In genomic region chr10:95268438-95268837, GRCh38 we compare ENCODE assay signal across 12 cellular contexts. TPM values are rescaled to one million over a fixed set of nuclear protein-coding genes. Genes with fewer than 3 reads are reported as not detected.
DNase-seq lines count a peak whose midpoint lies in the region; ATAC-seq and TF ChIP-seq lines count a peak whose summit lies in the region.
"Had no signal": no experiment of that assay in that cellular context is flagged by ENCODE, and none has a peak within 500 bp of the region (broad histone marks: within the 10 kb centered on the region; RNA-seq: fewer than 3 reads in every experiment).

No MANE protein-coding gene starts in this region.

- TF ChIP-seq CTCF in SK-N-SH (IDR thresholded peaks at IDR 0.05) (no peak), esophagus squamous epithelium (IDR thresholded peaks at IDR 0.05) (no peak), tibial artery (IDR thresholded peaks at IDR 0.05) (no peak)

- no peaks in the 10 kb centered on the region for H3K9me3 ChIP-seq in SK-N-SH
- H3K9me3 ChIP-seq in esophagus squamous epithelium = no peaks in the 10 kb centered on the region
- no peaks in the 10 kb centered on the region for H3K9me3 ChIP-seq in mucosa of rectum (ENCODE audit: control insufficient read depth in 2 of 2, low read length in 2 of 2)
- H3K9me3 ChIP-seq in tibial artery = no peaks in the 10 kb centered on the region

- H3K27ac ChIP-seq in SK-N-SH (ENCODE audit: low read depth in 2 of 2, low read length in 1 of 2) (peak overlapping the region in 1 of 2 experiments; percentile 84; a peak in 2 of 4 replicates), esophagus squamous epithelium (peak overlapping the region; percentile 73 to 92 (median 88)), mucosa of rectum (ENCODE audit: low read depth in 2 of 2, low read length in 2 of 2) (peak overlapping the region; percentile 76 to 86), tibial artery (peak overlapping the region; percentile 69 to 74)

- ATAC-seq in GM19023 (IDR thresholded peaks at IDR 0.05; ENCODE audit: unreplicated experiment) = no peak
- ATAC-seq in GM21360 (IDR thresholded peaks at IDR 0.05; ENCODE audit: unreplicated experiment) = no peak
- ATAC-seq: left colon had no signal

- peak overlapping the region; percentile 14; the same call in 1 of the 2 replicates for H3K9ac ChIP-seq in SK-N-SH
- peak overlapping the region in 1 of 2 donors; percentile 34 for H3K9ac ChIP-seq in mucosa of rectum (ENCODE audit: low read depth in 1 of 2, low read length in 2 of 2)

- H2AFZ ChIP-seq in SK-N-SH (ENCODE audit: low read depth) = no peak overlapping the region

- no peaks in the 10 kb centered on the region for H3K9me2 ChIP-seq in SK-N-SH

- H3K36me3 ChIP-seq in SK-N-SH (replicated peaks in 1 of 2; ENCODE audit: control insufficient read depth in 1 of 2, insufficient read depth in 2 of 2, low read length in 1 of 2) (peaks cover 3 to 29% of the 10 kb centered on the region in 2 experiments), esophagus squamous epithelium (peaks cover 0 to 49% (median 6%) of the 10 kb centered on the region in 3 donors), mucosa of rectum (ENCODE audit: control insufficient read depth in 2 of 2, insufficient read depth in 2 of 2, low read length in 2 of 2) (peaks cover 20 to 40% of the 10 kb centered on the region in 2 donors), tibial artery (peaks cover 0 to 31% (median 20%) of the 10 kb centered on the region in 3 donors)

- CTCF ChIA-PET in SK-N-SH (lab: Yijun Ruan, JAX) = interaction anchor here (1.1 to 1.6 kb wide), 3 partner anchors 23 to 95 kb away, joined by 3 to 7 read pairs (median 4); no protein-coding TSS in a partner anchor

- no peak overlapping the region for H3K4me3 ChIP-seq in SK-N-SH (ENCODE audit: low read depth in 2 of 2, low read length in 1 of 2)
- peak overlapping the region in 1 of 4 donors; percentile 4 for H3K4me3 ChIP-seq in esophagus squamous epithelium
- no peak overlapping the region for H3K4me3 ChIP-seq in mucosa of rectum (ENCODE audit: low read length in 2 of 2)
- no peak overlapping the region for H3K4me3 ChIP-seq in tibial artery

- WGBS in SK-N-SH (ENCODE audit: low lambda C conversion rate) = 72% methylated on average over 12 of the region's 12 CpGs
- 31 to 39% methylated on average over 10 to 12 of the region's 12 CpGs for WGBS in esophagus squamous epithelium, 2 donors

- no peak for TF ChIP-seq EP300 in SK-N-SH (IDR thresholded peaks at IDR 0.05; ENCODE audit: borderline replicate concordance in 1 of 2, low read depth in 1 of 2, low read length in 1 of 2)

- TF ChIP-seq RAD21 in SK-N-SH (IDR thresholded peaks at IDR 0.05; ENCODE audit: low read length) = no peak

- DNase-seq in SK-N-SH = peak; percentile 53
- DNase-seq in esophagus squamous epithelium (lab: John Stamatoyannopoulos, UW) = no peak
- DNase-seq in tibial artery = peak; percentile 45 to 74
- DNase-seq in NOMO-1 treated with DMSO at 0.1 percent for 48 hours (lab: John Stamatoyannopoulos, UW; ENCODE audit: unreplicated experiment) = no peak
- DNase-seq in stimulated activated CD4-positive, alpha-beta T cell treated with anti-CD3 and anti-CD28 coated beads, Interleukin-2, amount 100 ng/mL, for 48 hours = no peak
- DNase-seq: activated CD8-positive, alpha-beta memory T cell treated with anti-CD3 and anti-CD28 coated beads, Interleukin-2, amount 50 U/mL, for 4 hours; DMS79; left colon; NCI-H446 treated with DMSO at 0.1 percent for 48 hours had no signal

- TF ChIP-seq POLR2A in esophagus squamous epithelium (IDR thresholded peaks at IDR 0.05) = no peak

- H4K20me1 ChIP-seq in SK-N-SH (ENCODE audit: insufficient read depth) = no peaks in the 10 kb centered on the region

- POLR2A ChIA-PET in SK-N-SH (lab: Yijun Ruan, JAX) = no interaction called here

- H3K79me2 ChIP-seq in SK-N-SH (ENCODE audit: insufficient read depth) = peaks cover 32% of the 10 kb centered on the region; the same call in 1 of the 2 replicates

- no peak overlapping the region for H3K4me2 ChIP-seq in SK-N-SH

- intact Hi-C loops in esophagus squamous epithelium (cut with DNase I) = no loop called here
- intact Hi-C loops in tibial artery (cut with DNase I; ENCODE audit: low total_unique reads) = no loop called here

- peaks cover 8 to 10% of the 10 kb centered on the region in 2 experiments; a peak in 2 of 4 replicates for H3K4me1 ChIP-seq in SK-N-SH (ENCODE audit: control insufficient read depth in 1 of 2, insufficient read depth in 2 of 2, low read depth in 1 of 2, low read length in 1 of 2)
- H3K4me1 ChIP-seq in esophagus squamous epithelium = peaks cover 26 to 76% (median 59%) of the 10 kb centered on the region in 3 donors
- peaks cover 24 to 43% of the 10 kb centered on the region in 2 donors for H3K4me1 ChIP-seq in mucosa of rectum (ENCODE audit: control insufficient read depth in 2 of 2, insufficient read depth in 2 of 2, low read length in 2 of 2)
- peaks cover 0 to 54% (median 34%) of the 10 kb centered on the region in 4 donors for H3K4me1 ChIP-seq in tibial artery

- peaks cover 1% of the 10 kb centered on the region for H3F3A ChIP-seq in SK-N-SH (replicated peaks; ENCODE audit: insufficient read depth)

- no peaks in the 10 kb centered on the region for H3K27me3 ChIP-seq in SK-N-SH (ENCODE audit: insufficient read depth)
- H3K27me3 ChIP-seq in esophagus squamous epithelium = no peaks in the 10 kb centered on the region
- no peaks in the 10 kb centered on the region for H3K27me3 ChIP-seq in mucosa of rectum (ENCODE audit: control insufficient read depth in 2 of 2, insufficient read depth in 2 of 2, low read length in 2 of 2)
- no peaks in the 10 kb centered on the region for H3K27me3 ChIP-seq in tibial artery

TF ChIP-seq in SK-N-SH, 30 proteins besides CTCF, POLR2A, EP300 and RAD21 (continues in another document):
- TF ChIP-seq USF2 (IDR thresholded peaks at IDR 0.05; ENCODE audit: borderline replicate concordance, low read depth, low read length) (no peak), YY1 (IDR thresholded peaks at IDR 0.05; ENCODE audit: low read depth) (no peak), PBX3 (IDR thresholded peaks at IDR 0.05) (no peak), FOSL2 (IDR thresholded peaks at IDR 0.05; ENCODE audit: borderline replicate concordance, low read depth) (no peak), MXI1 (IDR thresholded peaks at IDR 0.05; ENCODE audit: low read depth, low read length) (no peak), TCF12 (IDR thresholded peaks at IDR 0.05) (no peak), NRF1 (IDR thresholded peaks at IDR 0.05; ENCODE audit: low read depth, low read length) (no peak), RXRA (IDR thresholded peaks at IDR 0.05; ENCODE audit: borderline replicate concordance, low read depth) (no peak), SIN3A (IDR thresholded peaks at IDR 0.05; ENCODE audit: borderline replicate concordance, low read depth, low read length) (no peak), RFX5 (IDR thresholded peaks at IDR 0.05; ENCODE audit: low read length) (no peak), NFIC (IDR thresholded peaks at IDR 0.05; ENCODE audit: borderline replicate concordance) (no peak), POLR2AphosphoS5 (IDR thresholded peaks at IDR 0.05; ENCODE audit: low read depth, low read length) (no peak), ELF1 (IDR thresholded peaks at IDR 0.05) (no peak), TEAD4 (IDR thresholded peaks at IDR 0.05; ENCODE audit: borderline replicate concordance, insufficient read depth) (no peak), FOXJ3 (CRISPR knock-in tag; IDR thresholded peaks at IDR 0.05) (no peak), EZH2phosphoT487 (IDR thresholded peaks at IDR 0.05; ENCODE audit: borderline replicate concordance, low read depth) (no peak)
- TF ChIP-seq, protein P1, sequence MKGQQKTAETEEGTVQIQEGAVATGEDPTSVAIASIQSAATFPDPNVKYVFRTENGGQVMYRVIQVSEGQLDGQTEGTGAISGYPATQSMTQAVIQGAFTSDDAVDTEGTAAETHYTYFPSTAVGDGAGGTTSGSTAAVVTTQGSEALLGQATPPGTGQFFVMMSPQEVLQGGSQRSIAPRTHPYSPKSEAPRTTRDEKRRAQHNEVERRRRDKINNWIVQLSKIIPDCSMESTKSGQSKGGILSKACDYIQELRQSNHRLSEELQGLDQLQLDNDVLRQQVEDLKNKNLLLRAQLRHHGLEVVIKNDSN (IDR thresholded peaks at IDR 0.05; ENCODE audit: borderline replicate concordance, low read depth) = no peak
- TF ChIP-seq, protein P2, sequence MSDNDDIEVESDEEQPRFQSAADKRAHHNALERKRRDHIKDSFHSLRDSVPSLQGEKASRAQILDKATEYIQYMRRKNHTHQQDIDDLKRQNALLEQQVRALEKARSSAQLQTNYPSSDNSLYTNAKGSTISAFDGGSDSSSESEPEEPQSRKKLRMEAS (IDR thresholded peaks at IDR 0.05; ENCODE audit: low read depth) = no peak

RNA-seq across cellular contexts. Expression of gene PDLIM1, which starts 22.4 kb away (rescaled TPM):
- polyA plus RNA-seq in SK-N-SH (2012; rRNA removed) = 74.4 and 97.2 TPM in 2 replicates
- 89.3 and 96.8 TPM in 2 replicates for polyA plus RNA-seq in SK-N-SH (2012; cell fraction: cytosol; rRNA removed)
- polyA plus RNA-seq in SK-N-SH (2012; cell fraction: nucleus; rRNA removed) = 68.2 and 70.4 TPM in 2 replicates
- total RNA-seq in esophagus squamous epithelium = 100 to 1,000 TPM in 1 of 4 donors, 10 to 100 TPM in 3; 59.5 to 142 (median 79.2) TPM

Comparison
In these comparisons a context has a peak if more than half of its experiments do, and no peak if none do; other contexts are left out.
1. DNase-seq: peak in SK-N-SH (single experiment) and tibial artery (2 of 2); none in esophagus squamous epithelium (single experiment), NOMO-1 treated with DMSO at 0.1 percent for 48 hours (single experiment) and stimulated activated CD4-positive, alpha-beta T cell treated with anti-CD3 and anti-CD28 coated beads, Interleukin-2, amount 100 ng/mL, for 48 hours (0 of 2).